Comparison of ENCODE assay signal across 8 cellular contexts in the genomic region with DNA sequence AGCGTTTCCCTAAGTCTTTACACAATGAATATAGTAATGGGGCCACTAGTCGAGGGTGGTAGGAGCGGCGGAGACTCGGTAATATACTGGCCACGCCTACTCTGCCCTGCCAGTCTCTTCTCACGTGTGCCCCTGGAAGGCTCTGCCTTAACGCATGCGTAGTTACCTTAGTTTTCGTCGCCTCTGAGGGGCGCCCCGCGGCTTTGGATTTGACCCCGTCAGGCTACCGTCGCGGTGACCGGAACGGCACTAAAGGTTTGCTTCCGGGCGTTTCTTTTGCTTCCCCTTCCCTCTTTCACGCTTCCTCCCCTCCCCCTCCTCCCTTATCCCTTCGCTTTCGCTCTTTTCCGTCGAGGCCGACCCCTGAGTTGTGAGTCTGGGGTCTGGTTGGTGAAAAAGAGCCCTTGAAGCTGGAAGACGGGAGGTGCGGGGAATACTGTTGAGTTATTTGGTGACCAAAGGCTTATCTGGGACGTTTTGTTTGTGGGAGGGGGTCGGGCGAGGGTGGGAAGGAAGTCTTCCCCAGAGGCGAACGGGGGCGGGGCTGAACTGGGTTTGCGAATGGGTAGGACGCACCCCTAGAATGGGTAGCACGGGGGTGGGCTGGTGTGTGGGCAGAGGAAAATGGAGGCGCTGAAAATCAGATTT. TPM values are rescaled to one million over a fixed set of nuclear protein-coding genes. Genes with fewer than 3 reads are reported as not detected.
DNase-seq lines count a peak whose midpoint lies in the region; ATAC-seq and TF ChIP-seq lines count a peak whose summit lies in the region.

A gene (plus strand): TSS at position 270 of the 648 bp plus-strand sequence. CDS start 1,352 bp downstream, outside the sequence.

- ATAC-seq in GM23338 (peak; percentile 94), naive B cell (ENCODE audit: low read depth in 2 of 2) (peak; percentile 94 to 96)
- ATAC-seq in stimulated activated memory B cell treated with anti-CD40 and anti-IgM and Interleukin-4, amounts not matched to agents 10 μg/mL and 1 μg/mL and 100 μg/mL, for 72 hours: peak; percentile 98

- peak within 1 kb of the TSS; percentile 95 for H3K4me3 Mint-ChIP-seq in GM23338
- peak within 1 kb of the TSS; percentile 95 to 99 (median 99) for H3K4me3 Mint-ChIP-seq in naive B cell
- H3K4me3 Mint-ChIP-seq in stimulated activated memory B cell treated with anti-CD40 and anti-IgM and Interleukin-4, amounts not matched to agents 10 μg/mL and 1 μg/mL and 100 μg/mL, for 72 hours: peak within 1 kb of the TSS; percentile 97

- H3K27me3 Mint-ChIP-seq in GM23338 (ENCODE audit: insufficient read depth, low read depth, poor library complexity) (peaks cover 5% of the 10 kb centered on the region), naive B cell (no peaks in the 10 kb centered on the region)
- no peaks in the 10 kb centered on the region for H3K27me3 Mint-ChIP-seq in stimulated activated memory B cell treated with anti-CD40 and anti-IgM and Interleukin-4, amounts not matched to agents 10 μg/mL and 1 μg/mL and 100 μg/mL, for 72 hours

- H3K4me2 ChIP-seq in DOHH2 (ENCODE audit: low read length) (peak within 1 kb of the TSS; percentile 93), GM23338 (peak within 1 kb of the TSS; percentile 96)

- H3K4me1 Mint-ChIP-seq in GM23338 (peaks cover 10% of the 10 kb centered on the region), naive B cell (peaks cover 13 to 36% (median 20%) of the 10 kb centered on the region in 3 donors)
- peaks cover 24% of the 10 kb centered on the region for H3K4me1 Mint-ChIP-seq in stimulated activated memory B cell treated with anti-CD40 and anti-IgM and Interleukin-4, amounts not matched to agents 10 μg/mL and 1 μg/mL and 100 μg/mL, for 72 hours

- H3F3A ChIP-seq in DOHH2 (ENCODE audit: control insufficient read depth, insufficient read depth): peaks cover 9% of the 10 kb centered on the region; the same call in 1 of the 2 replicates
- peaks cover 7% of the 10 kb centered on the region; the same call in 1 of the 2 replicates for H3F3A ChIP-seq in GM23338 (replicated peaks; ENCODE audit: low read depth)

- H3K27ac ChIP-seq in DOHH2 (ENCODE audit: low read depth, low read length): peak within 1 kb of the TSS; percentile 90
- peak within 1 kb of the TSS; percentile 99 for H3K27ac ChIP-seq in GM23338 (ENCODE audit: low read depth)

- peaks cover 7% of the 10 kb centered on the region; the same call in 1 of the 2 replicates for H3K9me3 ChIP-seq in DOHH2 (ENCODE audit: control insufficient read depth, insufficient read depth, low read length)

- DNase-seq in GM23338 (ENCODE audit: low spot score): peak; percentile 100
- peak; percentile 97 for DNase-seq in LHCN-M2 (ENCODE audit: low read depth)
- peak; percentile 100 for DNase-seq in RPMI8226
- peak; percentile 71 to 83 for DNase-seq in activated T-helper 1 cell treated with anti-CD3 and anti-CD28 coated beads, Interleukin-2, amount 50 U/mL, for 16 hours (ENCODE audit: low read depth in 1 of 2, low spot score in 1 of 2)
- DNase-seq in fibroblast of gingiva (ENCODE audit: low read depth): peak; percentile 94
- peak; percentile 96 for DNase-seq in naive B cell

- peaks cover 47% of the 10 kb centered on the region for H3K36me3 Mint-ChIP-seq in GM23338 (ENCODE audit: low read depth)
- H3K36me3 Mint-ChIP-seq in naive B cell: peaks cover 16 to 19% of the 10 kb centered on the region in 2 donors
- peaks cover 32% of the 10 kb centered on the region for H3K36me3 Mint-ChIP-seq in stimulated activated memory B cell treated with anti-CD40 and anti-IgM and Interleukin-4, amounts not matched to agents 10 μg/mL and 1 μg/mL and 100 μg/mL, for 72 hours

- peak within 1 kb of the TSS; percentile 54 for H2AFZ ChIP-seq in GM23338

- H3K4me3 ChIP-seq in DOHH2 (ENCODE audit: low read length) (peak within 1 kb of the TSS; percentile 91), GM23338 (peak within 1 kb of the TSS; percentile 76)

- peak within 1 kb of the TSS; percentile 99 for H3K27ac Mint-ChIP-seq in GM23338
- peak within 1 kb of the TSS; percentile 98 to 100 (median 99) for H3K27ac Mint-ChIP-seq in naive B cell
- peak within 1 kb of the TSS; percentile 94 for H3K27ac Mint-ChIP-seq in stimulated activated memory B cell treated with anti-CD40 and anti-IgM and Interleukin-4, amounts not matched to agents 10 μg/mL and 1 μg/mL and 100 μg/mL, for 72 hours

- H3K4me1 ChIP-seq in DOHH2 (ENCODE audit: control insufficient read depth, low read length): peaks cover 36% of the 10 kb centered on the region
- H3K4me1 ChIP-seq in GM23338 (ENCODE audit: insufficient read depth): peaks cover 10% of the 10 kb centered on the region; the same call in 1 of the 2 replicates

- H3K9me3 Mint-ChIP-seq in GM23338 (no peaks in the 10 kb centered on the region), naive B cell (peaks cover 0 to 3% (median 0%) of the 10 kb centered on the region in 7 donors)
- H3K9me3 Mint-ChIP-seq in stimulated activated memory B cell treated with anti-CD40 and anti-IgM and Interleukin-4, amounts not matched to agents 10 μg/mL and 1 μg/mL and 100 μg/mL, for 72 hours: no peaks in the 10 kb centered on the region

- H3K79me2 ChIP-seq in DOHH2 (ENCODE audit: control insufficient read depth, low read length) (peaks cover 35% of the 10 kb centered on the region), GM23338 (replicated peaks; ENCODE audit: insufficient read depth) (peaks cover 22% of the 10 kb centered on the region)

- no peaks in the 10 kb centered on the region for H3K9me2 ChIP-seq in DOHH2 (replicated peaks; ENCODE audit: control insufficient read depth, low read length)
- H3K9me2 ChIP-seq in GM23338 (ENCODE audit: insufficient read depth): no peaks in the 10 kb centered on the region

- H3K27me3 ChIP-seq in DOHH2 (ENCODE audit: control insufficient read depth, low read length): no peaks in the 10 kb centered on the region
- H3K27me3 ChIP-seq in GM23338 (ENCODE audit: insufficient read depth): no peaks in the 10 kb centered on the region

- no peak for TF ChIP-seq CTCF in DOHH2 (IDR thresholded peaks at IDR 0.05; ENCODE audit: low read depth, low read length, poor library complexity, severe bottlenecking)
- TF ChIP-seq CTCF in GM23338 (conservative IDR thresholded peaks at IDR 0.05; ENCODE audit: low read depth in 2 of 2): peak in 1 of 2 experiments; percentile 21; a peak in 1 of 4 replicates

- no peaks in the 10 kb centered on the region for H4K20me1 ChIP-seq in DOHH2 (ENCODE audit: control insufficient read depth, insufficient read depth, low read depth, low read length)
- H4K20me1 ChIP-seq in GM23338 (replicated peaks; ENCODE audit: insufficient read depth): no peaks in the 10 kb centered on the region

- H3K36me3 ChIP-seq in DOHH2 (ENCODE audit: control insufficient read depth, low read length): peaks cover 39% of the 10 kb centered on the region
- peaks cover 39% of the 10 kb centered on the region for H3K36me3 ChIP-seq in GM23338 (ENCODE audit: insufficient read depth)

TF ChIP-seq in GM23338, 12 proteins besides CTCF, POLR2A, EP300 and RAD21:
- TF ChIP-seq POLR2AphosphoS5 (IDR thresholded peaks at IDR 0.05; ENCODE audit: low read depth) (peak; percentile 78), NANOG (IDR thresholded peaks at IDR 0.05; ENCODE audit: borderline replicate concordance) (peak; percentile 4; the same call in 1 of the 2 replicates), EZH2 (IDR thresholded peaks at IDR 0.05; ENCODE audit: low read depth, unreplicated experiment) (no peak), CREB1 (CRISPR knock-in tag; IDR thresholded peaks at IDR 0.05; ENCODE audit: low read depth) (peak; percentile 58), JUNB (IDR thresholded peaks at IDR 0.05; ENCODE audit: unreplicated experiment) (no peak)
- TF ChIP-seq, protein P1, sequence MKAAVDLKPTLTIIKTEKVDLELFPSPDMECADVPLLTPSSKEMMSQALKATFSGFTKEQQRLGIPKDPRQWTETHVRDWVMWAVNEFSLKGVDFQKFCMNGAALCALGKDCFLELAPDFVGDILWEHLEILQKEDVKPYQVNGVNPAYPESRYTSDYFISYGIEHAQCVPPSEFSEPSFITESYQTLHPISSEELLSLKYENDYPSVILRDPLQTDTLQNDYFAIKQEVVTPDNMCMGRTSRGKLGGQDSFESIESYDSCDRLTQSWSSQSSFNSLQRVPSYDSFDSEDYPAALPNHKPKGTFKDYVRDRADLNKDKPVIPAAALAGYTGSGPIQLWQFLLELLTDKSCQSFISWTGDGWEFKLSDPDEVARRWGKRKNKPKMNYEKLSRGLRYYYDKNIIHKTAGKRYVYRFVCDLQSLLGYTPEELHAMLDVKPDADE (IDR thresholded peaks at IDR 0.05): peak; percentile 81; the same call in 1 of the 2 replicates
TF ChIP-seq in GM23338: peak in this region for 4.

RNA-seq across cellular contexts. Expression of the gene that starts here (rescaled TPM):
- total RNA-seq in GM23338 (2014; rRNA removed; shearing (Covaris generic)): 33.0 and 47.4 TPM in 2 replicates
- polyA plus RNA-seq in GM23338 (2016; fragmentation: Nextera tagmentation; extraction: Ambion mirVana) (15.1 and 16.9 TPM in 2 replicates), naive B cell (ENCODE audit: low read depth in 6 of 6) (10 to 100 TPM; 16.5 to 30.5 (median 22.6) TPM)
- total RNA-seq in LHCN-M2 (2014; rRNA removed): 18.1 and 25.6 TPM in 2 replicates
- 16.9 TPM for polyA plus RNA-seq in LHCN-M2 (2012)

Comparison
In these comparisons a context has a peak if more than half of its experiments do, and no peak if none do; other contexts are left out.
1. Peak in every context shown above with its lines: DNase-seq, ATAC-seq, H3K4me3 ChIP-seq and H3K27ac ChIP-seq.